Comparison of ENCODE assay signal across 11 cellular contexts in the genomic region with DNA sequence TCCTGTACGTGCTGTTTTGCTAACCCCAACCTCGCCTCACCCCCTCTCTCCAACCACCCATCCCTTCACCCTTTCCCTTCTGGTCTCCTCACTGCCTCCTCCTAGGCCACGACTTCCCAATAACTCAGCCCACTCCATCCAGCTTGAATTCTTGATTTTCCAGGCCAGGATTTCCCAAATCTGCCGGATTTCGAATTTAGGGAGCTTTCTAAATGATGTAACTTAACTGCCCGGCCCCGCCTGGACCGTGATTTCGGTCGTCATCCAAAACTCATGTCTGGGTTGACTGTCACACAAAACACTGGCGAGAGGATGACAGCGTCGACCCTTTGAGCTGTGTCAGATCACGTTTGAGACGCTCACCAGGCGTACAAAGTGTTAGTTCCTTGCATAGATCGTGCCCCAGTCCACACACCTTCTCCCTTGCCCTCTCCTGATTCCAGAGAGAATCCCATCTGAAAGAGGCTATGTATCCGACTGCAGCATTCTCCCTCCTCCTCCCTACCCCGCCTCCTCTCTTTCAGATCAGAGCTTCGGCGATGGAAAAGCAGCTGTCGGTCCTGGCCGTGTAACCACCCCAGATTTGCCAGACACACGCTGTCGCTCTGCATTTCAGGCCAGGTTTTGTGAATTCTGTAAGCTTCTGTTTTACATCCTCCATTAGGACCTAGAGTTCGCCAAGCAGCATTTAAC.
DNase-seq lines count a peak whose midpoint lies in the region; ATAC-seq and TF ChIP-seq lines count a peak whose summit lies in the region.
"Had no signal": no experiment of that assay in that cellular context is flagged by ENCODE, and none has a peak within 500 bp of the region (broad histone marks: within the 10 kb centered on the region; RNA-seq: fewer than 3 reads in every experiment).

No MANE protein-coding gene starts in this region.

- H3K27ac Mint-ChIP-seq in GM23338 (no peak overlapping the region), IgD-negative memory B cell (peak overlapping the region in 2 of 3 donors; percentile 77 to 85), neural progenitor cell (peak overlapping the region; percentile 52)

- H3K4me3 Mint-ChIP-seq in GM23338 = peak overlapping the region; percentile 84
- peak overlapping the region in 1 of 4 donors; percentile 20 for H3K4me3 Mint-ChIP-seq in IgD-negative memory B cell
- H3K4me3 Mint-ChIP-seq in neural progenitor cell = peak overlapping the region; percentile 85

- peak overlapping the region; percentile 100 for H3K4me2 ChIP-seq in GM23338
- peak overlapping the region; percentile 71 for H3K4me2 ChIP-seq in neural progenitor cell

- H3K4me1 Mint-ChIP-seq in GM23338 (peaks cover 25% of the 10 kb centered on the region), IgD-negative memory B cell (peaks cover 0 to 7% (median 4%) of the 10 kb centered on the region in 3 donors), neural progenitor cell (peaks cover 22% of the 10 kb centered on the region)

- no peak for TF ChIP-seq CTCF in GM23338 (conservative IDR thresholded peaks at IDR 0.05; ENCODE audit: low read depth in 2 of 2)
- TF ChIP-seq CTCF in foreskin keratinocyte (conservative IDR thresholded peaks at IDR 0.05) = no peak
- TF ChIP-seq CTCF in neural progenitor cell (IDR thresholded peaks at IDR 0.05) = no peak

- H3K4me3 ChIP-seq in GM23338 (peak overlapping the region; percentile 94), neural progenitor cell (peak overlapping the region; percentile 41)
- H3K4me3 ChIP-seq: thyroid gland had no signal

- H3K79me2 ChIP-seq in GM23338 (replicated peaks; ENCODE audit: insufficient read depth) (no peaks in the 10 kb centered on the region), neural progenitor cell (ENCODE audit: low read depth) (no peaks in the 10 kb centered on the region)

- H3K9me3 ChIP-seq in neural progenitor cell (ENCODE audit: low read depth) = no peaks in the 10 kb centered on the region
- H3K9me3 ChIP-seq: thyroid gland had no signal

- no peaks in the 10 kb centered on the region; the same call in 1 of the 2 replicates for H4K20me1 ChIP-seq in GM23338 (replicated peaks; ENCODE audit: insufficient read depth)
- H4K20me1 ChIP-seq in neural progenitor cell (ENCODE audit: low read depth) = no peaks in the 10 kb centered on the region

- H2AFZ ChIP-seq in GM23338 = peak overlapping the region; percentile 57
- H2AFZ ChIP-seq in neural progenitor cell (replicated peaks) = peak overlapping the region; percentile 19

- H3F3A ChIP-seq in GM23338 (replicated peaks; ENCODE audit: low read depth) (peaks cover 9% of the 10 kb centered on the region), neural progenitor cell (ENCODE audit: low read depth) (peaks cover 5% of the 10 kb centered on the region)

- H3K36me3 Mint-ChIP-seq in GM23338 (ENCODE audit: low read depth) (peaks cover 4% of the 10 kb centered on the region; the same call in 1 of the 3 replicates), IgD-negative memory B cell (peaks cover 6% of the 10 kb centered on the region), neural progenitor cell (no peaks in the 10 kb centered on the region)

- H3K9me3 Mint-ChIP-seq in GM23338 (peaks cover 15% of the 10 kb centered on the region; the same call in 2 of the 3 replicates), IgD-negative memory B cell (peaks cover 0 to 2% (median 1%) of the 10 kb centered on the region in 3 donors), neural progenitor cell (peaks cover 2% of the 10 kb centered on the region)

- H3K27me3 Mint-ChIP-seq in GM23338 (ENCODE audit: insufficient read depth, low read depth, poor library complexity) (peaks cover 60% of the 10 kb centered on the region), IgD-negative memory B cell (peaks cover 60% of the 10 kb centered on the region), neural progenitor cell (ENCODE audit: insufficient read depth, low read depth) (peaks cover 36% of the 10 kb centered on the region)

- no peaks in the 10 kb centered on the region for H3K36me3 ChIP-seq in GM23338 (ENCODE audit: insufficient read depth)
- H3K36me3 ChIP-seq in neural progenitor cell = no peaks in the 10 kb centered on the region
- H3K36me3 ChIP-seq: thyroid gland had no signal

- no peak overlapping the region for H3K9ac ChIP-seq in neural progenitor cell

- H3K4me1 ChIP-seq in GM23338 (ENCODE audit: insufficient read depth) (peaks cover 20% of the 10 kb centered on the region), foreskin keratinocyte (peaks cover 11% of the 10 kb centered on the region), neural progenitor cell (peaks cover 6% of the 10 kb centered on the region)
- H3K4me1 ChIP-seq: thyroid gland had no signal

- no peaks in the 10 kb centered on the region for H3K9me2 ChIP-seq in GM23338 (ENCODE audit: insufficient read depth)

- ATAC-seq in GM23338 (peak; percentile 73), foreskin keratinocyte (peak; percentile 29)

- H3K27me3 ChIP-seq in GM23338 (ENCODE audit: insufficient read depth) (peaks cover 69% of the 10 kb centered on the region), foreskin keratinocyte (peaks cover 46% of the 10 kb centered on the region), neural progenitor cell (peaks cover 76% of the 10 kb centered on the region)
- H3K27me3 ChIP-seq: thyroid gland had no signal

- no peak overlapping the region for H3K27ac ChIP-seq in GM23338 (ENCODE audit: low read depth)
- H3K27ac ChIP-seq in foreskin keratinocyte = no peak overlapping the region
- no peak overlapping the region for H3K27ac ChIP-seq in neural progenitor cell
- H3K27ac ChIP-seq: epithelial cell of prostate, thyroid gland had no signal

- DNase-seq in GM23338 (ENCODE audit: low spot score) (peak; percentile 80), foreskin keratinocyte (peak in 1 of 2 donors; percentile 15), neural progenitor cell (ENCODE audit: low spot score) (peak; percentile 68), cortex of kidney (lab: John Stamatoyannopoulos, UW) (no peak), NCI-H1694 treated with DMSO at 0.1 percent for 48 hours (lab: John Stamatoyannopoulos, UW) (no peak)
- no peak for DNase-seq in stimulated activated CD4-positive, alpha-beta T cell treated with anti-CD3 and anti-CD28 coated beads, Interleukin-4, amount 100 ng/mL, for 24 hours
- DNase-seq: activated T-cell treated with anti-CD3 and anti-CD28 coated beads, Interleukin-2, amount 50 U/mL, for 48 hours; NCI-H2081 treated with DMSO at 0.1 percent for 48 hours; thyroid gland had no signal

TF ChIP-seq in GM23338, 12 proteins besides CTCF, POLR2A, EP300 and RAD21:
- TF ChIP-seq JUNB (IDR thresholded peaks at IDR 0.05; ENCODE audit: unreplicated experiment) = no peak
- TF ChIP-seq EZH2 (IDR thresholded peaks at IDR 0.05; ENCODE audit: low read depth, unreplicated experiment) = peak; percentile 1

Comparison
In these comparisons a context has a peak if more than half of its experiments do, and no peak if none do; other contexts are left out.
1. DNase-seq: peak in GM23338 (single experiment) and neural progenitor cell (single experiment); none in cortex of kidney (single experiment), stimulated activated CD4-positive, alpha-beta T cell treated with anti-CD3 and anti-CD28 coated beads, Interleukin-4, amount 100 ng/mL, for 24 hours (single experiment) and NCI-H1694 treated with DMSO at 0.1 percent for 48 hours (single experiment).